17 cellular contexts compared by ENCODE assay signal in genomic region chr1:229022595-229023350, GRCh38.
A peak's percentile ranks its signal among the peaks of the same experiment; 100 is the strongest.
DNase-seq lines count a peak whose midpoint lies in the region; ATAC-seq and TF ChIP-seq lines count a peak whose summit lies in the region.
"Had no signal": no experiment of that assay in that cellular context is flagged by ENCODE, and none has a peak within 500 bp of the region (broad histone marks: within the 10 kb centered on the region; RNA-seq: fewer than 3 reads in every experiment).

No MANE protein-coding gene starts in this region.

- no peak overlapping the region for H3K9ac ChIP-seq in neural progenitor cell

- in situ Hi-C loops in G401 (cut with HindIII; ENCODE audit: low sequenced_read_pairs) = no loop called here

- peaks cover 40% of the 10 kb centered on the region for H3K4me1 ChIP-seq in neural progenitor cell
- H3K4me1 ChIP-seq: uterus had no signal

- H3K27ac Mint-ChIP-seq in neural progenitor cell (peak overlapping the region; percentile 78), WTC11 (no peak overlapping the region)
- H3K27ac Mint-ChIP-seq: stimulated activated memory B cell treated with anti-CD40 and anti-IgM and Interleukin-4, amounts not matched to agents 10 μg/mL and 1 μg/mL and 100 μg/mL, for 72 hours had no signal

- H3K27me3 ChIP-seq in neural progenitor cell = no peaks in the 10 kb centered on the region
- H3K27me3 ChIP-seq: BE2C, gastrocnemius medialis, SJSA1, uterus had no signal

- peaks cover 2% of the 10 kb centered on the region for H3K9me3 Mint-ChIP-seq in neural progenitor cell
- no peaks in the 10 kb centered on the region for H3K9me3 Mint-ChIP-seq in WTC11
- H3K9me3 Mint-ChIP-seq: stimulated activated memory B cell treated with anti-CD40 and anti-IgM and Interleukin-4, amounts not matched to agents 10 μg/mL and 1 μg/mL and 100 μg/mL, for 72 hours had no signal

- no peaks in the 10 kb centered on the region for H4K20me1 ChIP-seq in neural progenitor cell (ENCODE audit: low read depth)

- no peak overlapping the region for H3K27ac ChIP-seq in neural progenitor cell
- H3K27ac ChIP-seq: gastrocnemius medialis, SJSA1, uterus had no signal

- CTCF ChIA-PET in WTC11 (lab: Charles Lee) = no interaction called here

- H3K4me2 ChIP-seq in neural progenitor cell = peak overlapping the region; percentile 11

- H3K4me3 ChIP-seq in neural progenitor cell = no peak overlapping the region
- H3K4me3 ChIP-seq: gastrocnemius medialis, GM12878, SJSA1, uterus had no signal

- ATAC-seq in HG02981 (IDR thresholded peaks at IDR 0.05; ENCODE audit: unreplicated experiment) (no peak), HG02840 (IDR thresholded peaks at IDR 0.05; ENCODE audit: low FRiP score, unreplicated experiment) (no peak), WTC11 (no peak)
- ATAC-seq: gastrocnemius medialis; GM12878; stimulated activated memory B cell treated with anti-CD40 and anti-IgM and Interleukin-4, amounts not matched to agents 10 μg/mL and 1 μg/mL and 100 μg/mL, for 72 hours had no signal

- peaks cover 14% of the 10 kb centered on the region for H3K27me3 Mint-ChIP-seq in neural progenitor cell (ENCODE audit: insufficient read depth, low read depth)
- peaks cover 30% of the 10 kb centered on the region for H3K27me3 Mint-ChIP-seq in WTC11 (ENCODE audit: low read depth)

- POLR2A ChIA-PET in WTC11 (lab: Charles Lee) = no interaction called here

- peak; percentile 3 for DNase-seq in G401 (ENCODE audit: low spot score)
- peak; percentile 48 for DNase-seq in NCI-H69 (lab: John Stamatoyannopoulos, UW)
- DNase-seq in foreskin melanocyte = peak; percentile 29
- DNase-seq in neural progenitor cell (ENCODE audit: low spot score) = no peak
- no peak for DNase-seq in RPMI8226
- no peak for DNase-seq in WTC11 (ENCODE audit: low spot score)
- DNase-seq: activated naive CD4-positive, alpha-beta T cell; BE2C; gastrocnemius medialis; NCI-H1105 treated with DMSO at 0.1 percent for 48 hours; stimulated activated CD4-positive, alpha-beta T cell treated with anti-CD3 and anti-CD28 coated beads, Interleukin-4, amount 100 ng/mL, for 4 hours; uterus had no signal

- TF ChIP-seq CTCF in neural progenitor cell (IDR thresholded peaks at IDR 0.05) (no peak), WTC11 (IDR thresholded peaks at IDR 0.05) (no peak)

- H3K36me3 ChIP-seq in neural progenitor cell = no peaks in the 10 kb centered on the region
- H3K36me3 ChIP-seq: BE2C, gastrocnemius medialis, SJSA1, uterus had no signal

- no peaks in the 10 kb centered on the region for H3K79me2 ChIP-seq in neural progenitor cell (ENCODE audit: low read depth)

- peaks cover 29% of the 10 kb centered on the region for H3F3A ChIP-seq in neural progenitor cell (ENCODE audit: low read depth)

- H2AFZ ChIP-seq in neural progenitor cell (replicated peaks) = no peak overlapping the region

- H3K4me3 Mint-ChIP-seq in neural progenitor cell (peak overlapping the region; percentile 10), WTC11 (no peak overlapping the region)
- H3K4me3 Mint-ChIP-seq: stimulated activated memory B cell treated with anti-CD40 and anti-IgM and Interleukin-4, amounts not matched to agents 10 μg/mL and 1 μg/mL and 100 μg/mL, for 72 hours had no signal

- H3K36me3 Mint-ChIP-seq in neural progenitor cell (no peaks in the 10 kb centered on the region), WTC11 (no peaks in the 10 kb centered on the region)
- H3K36me3 Mint-ChIP-seq: stimulated activated memory B cell treated with anti-CD40 and anti-IgM and Interleukin-4, amounts not matched to agents 10 μg/mL and 1 μg/mL and 100 μg/mL, for 72 hours had no signal

- peaks cover 59% of the 10 kb centered on the region for H3K4me1 Mint-ChIP-seq in neural progenitor cell
- peaks cover 36% of the 10 kb centered on the region for H3K4me1 Mint-ChIP-seq in WTC11

- H3K9me3 ChIP-seq in neural progenitor cell (ENCODE audit: low read depth) = no peaks in the 10 kb centered on the region
- H3K9me3 ChIP-seq: BE2C, gastrocnemius medialis, SJSA1, uterus had no signal

TF ChIP-seq in WTC11, 78 proteins besides CTCF, POLR2A, EP300 and RAD21:
- TF ChIP-seq TEAD4 (CRISPR knock-in tag; IDR thresholded peaks at IDR 0.05) (no peak), IRF1 (CRISPR knock-in tag; IDR thresholded peaks at IDR 0.05) (no peak), RELA (CRISPR knock-in tag; IDR thresholded peaks at IDR 0.05; ENCODE audit: borderline replicate concordance) (no peak), ATF2 (CRISPR knock-in tag; IDR thresholded peaks at IDR 0.05; ENCODE audit: borderline replicate concordance, low read depth) (no peak), ZNF232 (CRISPR knock-in tag; IDR thresholded peaks at IDR 0.05) (no peak), ZNF416 (CRISPR knock-in tag; IDR thresholded peaks at IDR 0.05) (no peak), USF1 (CRISPR knock-in tag; IDR thresholded peaks at IDR 0.05) (no peak), ZNF671 (CRISPR knock-in tag; IDR thresholded peaks at IDR 0.05) (no peak), ZNF512 (CRISPR knock-in tag; IDR thresholded peaks at IDR 0.05; ENCODE audit: borderline replicate concordance) (no peak)

Comparison
In these comparisons a context has a peak if more than half of its experiments do, and no peak if none do; other contexts are left out.
1. DNase-seq: peak in G401 (single experiment), NCI-H69 (single experiment) and foreskin melanocyte (single experiment); none in neural progenitor cell (single experiment), RPMI8226 (single experiment) and WTC11 (single experiment).